ENCODE assay signal across 1 cellular context in the genomic region with DNA sequence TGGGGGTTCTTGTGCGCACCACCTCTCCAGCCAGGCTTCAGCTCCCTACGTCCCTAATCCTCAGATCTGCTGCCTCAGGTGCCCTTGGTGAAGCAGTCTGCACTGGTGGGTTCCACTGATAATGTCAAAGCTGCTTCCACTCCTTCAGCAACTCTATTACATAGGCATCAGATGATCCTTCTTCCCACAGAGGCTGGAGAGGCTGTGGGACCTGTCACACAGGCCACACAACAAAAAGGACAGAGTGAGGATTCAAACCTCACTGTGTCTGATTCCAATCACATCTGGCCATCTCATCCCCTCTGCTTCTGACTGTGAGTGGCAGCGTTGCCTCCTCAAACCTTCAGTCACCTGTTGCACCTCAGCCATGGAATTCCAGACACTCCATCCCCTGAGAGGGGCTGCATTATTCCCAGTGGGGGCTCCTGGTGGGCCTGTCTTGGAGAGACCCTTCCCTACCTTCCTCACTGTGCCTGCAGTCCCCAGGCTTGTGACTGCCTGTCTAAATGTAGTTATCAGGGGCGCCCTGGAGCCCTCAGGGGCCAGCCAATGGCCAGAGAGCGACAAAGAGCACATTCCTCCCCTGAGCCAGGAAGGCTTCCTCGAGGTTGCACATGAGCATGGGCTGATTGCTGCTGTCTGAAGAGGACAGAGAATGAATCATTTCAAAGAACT.
TF ChIP-seq lines count a peak whose summit lies in the region.

No MANE protein-coding gene starts in this region.

TF ChIP-seq in WTC11, 78 proteins besides CTCF, POLR2A, EP300 and RAD21 (continued from another document):
- TF ChIP-seq, protein P1, sequence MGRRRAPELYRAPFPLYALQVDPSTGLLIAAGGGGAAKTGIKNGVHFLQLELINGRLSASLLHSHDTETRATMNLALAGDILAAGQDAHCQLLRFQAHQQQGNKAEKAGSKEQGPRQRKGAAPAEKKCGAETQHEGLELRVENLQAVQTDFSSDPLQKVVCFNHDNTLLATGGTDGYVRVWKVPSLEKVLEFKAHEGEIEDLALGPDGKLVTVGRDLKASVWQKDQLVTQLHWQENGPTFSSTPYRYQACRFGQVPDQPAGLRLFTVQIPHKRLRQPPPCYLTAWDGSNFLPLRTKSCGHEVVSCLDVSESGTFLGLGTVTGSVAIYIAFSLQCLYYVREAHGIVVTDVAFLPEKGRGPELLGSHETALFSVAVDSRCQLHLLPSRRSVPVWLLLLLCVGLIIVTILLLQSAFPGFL (CRISPR knock-in tag; IDR thresholded peaks at IDR 0.05; ENCODE audit: borderline replicate concordance), result no peak
